Comparison of ENCODE assay signal across 8 cellular contexts in genomic region chr3:142850395-142851023, GRCh38. TPM values are rescaled to one million over a fixed set of nuclear protein-coding genes. Genes with fewer than 3 reads are reported as not detected.
A peak's percentile ranks its signal among the peaks of the same experiment; 100 is the strongest.
DNase-seq lines count a peak whose midpoint lies in the region; ATAC-seq and TF ChIP-seq lines count a peak whose summit lies in the region.

No MANE protein-coding gene starts in this region.

- POLR2A ChIA-PET in AG04450 (lab: Yijun Ruan, JAX) (no interaction called here), HCT116 (lab: Charles Lee) (no interaction called here), Caco-2 (lab: Charles Lee) (no interaction called here)

- RAD21 ChIA-PET in HCT116 (lab: Charles Lee; ENCODE audit: low non-redundant PET in 1 of 2, low total read pairs in 2 of 2, uncharacterized antibody in 2 of 2, unreplicated experiment in 2 of 2): no interaction called here

- H3K4me2 ChIP-seq in HCT116 (ENCODE audit: low read length): peak overlapping the region; percentile 41

- H3K36me3 ChIP-seq in HCT116 (ENCODE audit: control insufficient read depth in 1 of 2, insufficient read depth in 2 of 2, low read length in 2 of 2) (no peaks in the 10 kb centered on the region), SK-N-MC (ENCODE audit: insufficient read depth, low read length) (no peaks in the 10 kb centered on the region), Caco-2 (ENCODE audit: control insufficient read depth, insufficient read depth, low read length) (no peaks in the 10 kb centered on the region)

- peak; percentile 98 for ATAC-seq in HCT116
- ATAC-seq in right cardiac atrium: peak; percentile 42 to 77
- no peak for ATAC-seq in GM18502 (IDR thresholded peaks at IDR 0.05; ENCODE audit: poor library complexity, unreplicated experiment)
- no peak for ATAC-seq in HG02840 (IDR thresholded peaks at IDR 0.05; ENCODE audit: low FRiP score, unreplicated experiment)

- BruUV-seq in HCT116 (replicated peaks; lab: Mats Ljungman, UMichigan) (no TSS peak), Caco-2 (replicated peaks; lab: Mats Ljungman, UMichigan) (no TSS peak)

- no peak for TF ChIP-seq CTCF in AG04450 (IDR thresholded peaks at IDR 0.05; ENCODE audit: low read depth, low read length)
- no peak for TF ChIP-seq CTCF in HCT116 (IDR thresholded peaks at IDR 0.05 in 2 of 3, conservative IDR thresholded peaks at IDR 0.05 in 1 of 3; ENCODE audit: borderline replicate concordance in 1 of 3, insufficient read depth in 1 of 3, low read depth in 2 of 3, low read length in 2 of 3)
- TF ChIP-seq CTCF in nephron progenitor cell (IDR thresholded peaks at IDR 0.05): no peak
- no peak for TF ChIP-seq CTCF in Caco-2 (IDR thresholded peaks at IDR 0.05; ENCODE audit: insufficient read depth in 1 of 2, low read depth in 1 of 2, low read length in 1 of 2, severe bottlenecking in 1 of 2, unreplicated experiment in 1 of 2)

- no peaks in the 10 kb centered on the region for H3K27me3 ChIP-seq in AG04450 (ENCODE audit: control insufficient read depth, insufficient read depth, low read length)
- peaks cover 20% of the 10 kb centered on the region; the same call in 1 of the 2 replicates for H3K27me3 ChIP-seq in HCT116 (ENCODE audit: insufficient read depth, low read length)
- no peaks in the 10 kb centered on the region for H3K27me3 ChIP-seq in right cardiac atrium (ENCODE audit: control insufficient read depth, insufficient read depth)
- no peaks in the 10 kb centered on the region for H3K27me3 ChIP-seq in Caco-2 (replicated peaks; ENCODE audit: control insufficient read depth, insufficient read depth, low read length)

- H3K27ac ChIP-seq in AG04450 (ENCODE audit: low read depth, low read length): no peak overlapping the region
- no peak overlapping the region for H3K27ac ChIP-seq in HCT116 (ENCODE audit: low read depth, low read length)
- H3K27ac ChIP-seq in SK-N-MC: peak overlapping the region; percentile 70
- H3K27ac ChIP-seq in right cardiac atrium (ENCODE audit: low read length): peak overlapping the region; percentile 53

- CTCF ChIA-PET in AG04450 (lab: Charles Lee): interaction anchor here (4.1 kb wide), 1 partner anchor 22 kb away, joined by 19 read pairs; no protein-coding TSS in a partner anchor
- CTCF ChIA-PET in HCT116 (lab: Charles Lee): interaction anchor here (0.8 kb wide), 1 partner anchor 22 kb away, joined by 3 read pairs; no protein-coding TSS in a partner anchor
- CTCF ChIA-PET in Caco-2 (lab: Charles Lee): no interaction called here

- H3K9me3 Mint-ChIP-seq in nephron progenitor cell (no peaks in the 10 kb centered on the region), Caco-2 (ENCODE audit: unreplicated experiment) (no peaks in the 10 kb centered on the region)

- H3K27me3 Mint-ChIP-seq in nephron progenitor cell (ENCODE audit: low read depth, poor library complexity): no peaks in the 10 kb centered on the region
- H3K27me3 Mint-ChIP-seq in Caco-2 (ENCODE audit: insufficient read depth, unreplicated experiment): no peaks in the 10 kb centered on the region

- intact Hi-C loops in HCT116 (cut with micrococcal nuclease): no loop called here
- intact Hi-C loops in right cardiac atrium (cut with DNase I): no loop called here
- intact Hi-C loops in Caco-2 (cut with micrococcal nuclease; ENCODE audit: unreplicated experiment): no loop called here

- H2AFZ ChIP-seq in HCT116 (ENCODE audit: low read depth, low read length, poor library complexity, severe bottlenecking): no peak overlapping the region

- H3K79me2 ChIP-seq in HCT116 (ENCODE audit: insufficient read depth, low read length): no peaks in the 10 kb centered on the region

- peak; percentile 24 for DNase-seq in AG04450 (ENCODE audit: low read depth, low spot score)
- peak; percentile 51 for DNase-seq in HCT116 (ENCODE audit: low read depth, low spot score)
- DNase-seq in SK-N-MC (ENCODE audit: low read depth, low spot score): peak; percentile 93
- peak in 1 of 3 donors; percentile 30 for DNase-seq in right cardiac atrium
- DNase-seq in nephron progenitor cell: no peak
- DNase-seq in Caco-2: no peak

- H3K4me3 ChIP-seq in AG04450 (ENCODE audit: low read depth, low read length): no peak overlapping the region
- no peak overlapping the region for H3K4me3 ChIP-seq in HCT116 (replicated peaks in 1 of 2; ENCODE audit: low read depth in 1 of 2, low read length in 2 of 2)
- H3K4me3 ChIP-seq in SK-N-MC: peak overlapping the region; percentile 30
- H3K4me3 ChIP-seq in right cardiac atrium (ENCODE audit: low read length): no peak overlapping the region
- H3K4me3 ChIP-seq in Caco-2 (ENCODE audit: low read depth, low read length): no peak overlapping the region

- H3K4me1 ChIP-seq in HCT116 (ENCODE audit: control insufficient read depth in 1 of 2, insufficient read depth in 2 of 2, low read length in 2 of 2) (peaks cover 17 to 25% of the 10 kb centered on the region in 2 experiments), right cardiac atrium (ENCODE audit: control insufficient read depth, insufficient read depth, low read length) (peaks cover 11% of the 10 kb centered on the region), Caco-2 (no peaks in the 10 kb centered on the region)

- H3K4me1 Mint-ChIP-seq in nephron progenitor cell (no peaks in the 10 kb centered on the region), Caco-2 (ENCODE audit: low read depth, unreplicated experiment) (peaks cover 5% of the 10 kb centered on the region)

- no peak for TF ChIP-seq RAD21 in HCT116 (IDR thresholded peaks at IDR 0.05; ENCODE audit: low read depth)

- H3K4me3 Mint-ChIP-seq in nephron progenitor cell (no peak overlapping the region), Caco-2 (ENCODE audit: unreplicated experiment) (no peak overlapping the region)

- H3K9ac ChIP-seq in HCT116 (ENCODE audit: low read length): no peak overlapping the region
- H3K9ac ChIP-seq in SK-N-MC (ENCODE audit: insufficient read length): no peak overlapping the region

- H3K27ac Mint-ChIP-seq in nephron progenitor cell (no peak overlapping the region), Caco-2 (ENCODE audit: unreplicated experiment) (no peak overlapping the region)

- H4K20me1 ChIP-seq in HCT116 (ENCODE audit: insufficient read depth): no peaks in the 10 kb centered on the region

- no peaks in the 10 kb centered on the region for H3K9me2 ChIP-seq in HCT116 (ENCODE audit: insufficient read depth)

- H3K9me3 ChIP-seq in AG04450 (ENCODE audit: control insufficient read depth, insufficient read depth, low read length) (no peaks in the 10 kb centered on the region), HCT116 (ENCODE audit: control insufficient read depth in 1 of 2, insufficient read depth in 1 of 2, low read depth in 1 of 2, low read length in 2 of 2) (no peaks in the 10 kb centered on the region), SK-N-MC (ENCODE audit: low read depth, low read length) (no peaks in the 10 kb centered on the region), right cardiac atrium (ENCODE audit: control insufficient read depth, low read length) (no peaks in the 10 kb centered on the region), Caco-2 (no peaks in the 10 kb centered on the region)

- WGBS in right cardiac atrium: 37% methylated on average over 2 of the region's 2 CpGs

- peaks cover 15% of the 10 kb centered on the region for H3K36me3 Mint-ChIP-seq in nephron progenitor cell (ENCODE audit: low read depth)
- no peaks in the 10 kb centered on the region for H3K36me3 Mint-ChIP-seq in Caco-2 (ENCODE audit: insufficient read depth, unreplicated experiment)

- no peak for TF ChIP-seq POLR2A in HCT116 (IDR thresholded peaks at IDR 0.05; ENCODE audit: borderline replicate concordance, extremely low read depth, insufficient read depth, insufficient read length)

TF ChIP-seq in HCT116, 20 proteins besides CTCF, POLR2A, EP300 and RAD21 (continues in another document):
- TF ChIP-seq FOSL1 (IDR thresholded peaks at IDR 0.05; ENCODE audit: low read depth): peak; percentile 55; the same call in 1 of the 2 replicates
- peak; percentile 43; the same call in 1 of the 2 replicates for TF ChIP-seq SP1 (IDR thresholded peaks at IDR 0.05; ENCODE audit: low read depth)
- TF ChIP-seq, protein P1, sequence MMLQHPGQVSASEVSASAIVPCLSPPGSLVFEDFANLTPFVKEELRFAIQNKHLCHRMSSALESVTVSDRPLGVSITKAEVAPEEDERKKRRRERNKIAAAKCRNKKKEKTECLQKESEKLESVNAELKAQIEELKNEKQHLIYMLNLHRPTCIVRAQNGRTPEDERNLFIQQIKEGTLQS (IDR thresholded peaks at IDR 0.05): no peak
- TF ChIP-seq EZH2phosphoT487 (IDR thresholded peaks at IDR 0.05; ENCODE audit: borderline replicate concordance): no peak
- TF ChIP-seq SIN3A (IDR thresholded peaks at IDR 0.05; ENCODE audit: low read depth): peak; percentile 58; the same call in 1 of the 2 replicates
- TF ChIP-seq TCF7L2 (IDR thresholded peaks at IDR 0.05; ENCODE audit: borderline replicate concordance, extremely low read depth, insufficient read depth, insufficient read length): peak; percentile 51
- TF ChIP-seq JUND (IDR thresholded peaks at IDR 0.05): peak; percentile 34; the same call in 1 of the 2 replicates
- TF ChIP-seq EZH2 (IDR thresholded peaks at IDR 0.05): no peak
- no peak for TF ChIP-seq ELF1 (IDR thresholded peaks at IDR 0.05; ENCODE audit: borderline replicate concordance, low read depth)
- TF ChIP-seq ZFX (IDR thresholded peaks at IDR 0.05): no peak
- TF ChIP-seq SRF (IDR thresholded peaks at IDR 0.05; ENCODE audit: low read depth): no peak
- TF ChIP-seq ZNF274 (IDR thresholded peaks at IDR 0.05; ENCODE audit: low read depth, low read length): no peak
- TF ChIP-seq CBX3 (IDR thresholded peaks at IDR 0.05; ENCODE audit: low read depth): peak; percentile 73
- TF ChIP-seq, protein P2, sequence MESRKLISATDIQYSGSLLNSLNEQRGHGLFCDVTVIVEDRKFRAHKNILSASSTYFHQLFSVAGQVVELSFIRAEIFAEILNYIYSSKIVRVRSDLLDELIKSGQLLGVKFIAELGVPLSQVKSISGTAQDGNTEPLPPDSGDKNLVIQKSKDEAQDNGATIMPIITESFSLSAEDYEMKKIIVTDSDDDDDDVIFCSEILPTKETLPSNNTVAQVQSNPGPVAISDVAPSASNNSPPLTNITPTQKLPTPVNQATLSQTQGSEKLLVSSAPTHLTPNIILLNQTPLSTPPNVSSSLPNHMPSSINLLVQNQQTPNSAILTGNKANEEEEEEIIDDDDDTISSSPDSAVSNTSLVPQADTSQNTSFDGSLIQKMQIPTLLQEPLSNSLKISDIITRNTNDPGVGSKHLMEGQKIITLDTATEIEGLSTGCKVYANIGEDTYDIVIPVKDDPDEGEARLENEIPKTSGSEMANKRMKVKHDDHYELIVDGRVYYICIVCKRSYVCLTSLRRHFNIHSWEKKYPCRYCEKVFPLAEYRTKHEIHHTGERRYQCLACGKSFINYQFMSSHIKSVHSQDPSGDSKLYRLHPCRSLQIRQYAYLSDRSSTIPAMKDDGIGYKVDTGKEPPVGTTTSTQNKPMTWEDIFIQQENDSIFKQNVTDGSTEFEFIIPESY (IDR thresholded peaks at IDR 0.05; ENCODE audit: extremely low read depth, insufficient replicate concordance, low read length): no peak

RNA-seq across cellular contexts. Expression of gene PCOLCE2, which starts 38.4 kb away (rescaled TPM):
- polyA plus RNA-seq in AG04450 (2011; rRNA removed) (0.96 and 1.1 TPM in 2 replicates), right cardiac atrium (172 TPM)
- polyA minus RNA-seq in AG04450 (2011; rRNA and poly(A)+ RNA removed): 0.56 and 1.9 TPM in 2 replicates
- total RNA-seq in HCT116 (2021; ENCODE audit: unreplicated experiment) (4.4 TPM), right cardiac atrium (100 to 1,000 TPM; 110 to 136 (median 124) TPM), Caco-2 (2022) (0.34 and 1.1 TPM in 2 replicates)
- 3.7 and 4.8 TPM in 2 replicates for polyA plus RNA-seq in HCT116 (2012)

Comparison
In these comparisons a context has a peak if more than half of its experiments do, and no peak if none do; other contexts are left out.
1. DNase-seq: peak in AG04450 (single experiment), HCT116 (single experiment) and SK-N-MC (single experiment); none in nephron progenitor cell (single experiment) and Caco-2 (0 of 2).
2. H3K27ac ChIP-seq: peak in SK-N-MC (single experiment) and right cardiac atrium (single experiment); none in AG04450 (single experiment) and HCT116 (single experiment).
3. ATAC-seq: peak in HCT116 (single experiment) and right cardiac atrium (2 of 2); none in GM18502 (single experiment) and HG02840 (single experiment).
4. RNA of gene PCOLCE2, which starts 38.4 kb away (total RNA-seq): 110 to 136 TPM in right cardiac atrium; 4.4 TPM in HCT116 (single experiment) and 0.34 to 1.1 TPM in Caco-2; every median in the first group is over 10 times any median in the second.